8 cellular contexts compared by ENCODE assay signal in genomic region chr11:108498816-108499408, GRCh38. TPM values are rescaled to one million over a fixed set of nuclear protein-coding genes. Genes with fewer than 3 reads are reported as not detected.
DNase-seq lines count a peak whose midpoint lies in the region; ATAC-seq and TF ChIP-seq lines count a peak whose summit lies in the region.

No MANE protein-coding gene starts in this region.

- H3K4me1 ChIP-seq in prostate gland (replicated peaks): no peaks in the 10 kb centered on the region

- DNase-seq in ELF-1 (ENCODE audit: low read depth, low spot score): peak; percentile 44
- no peak for DNase-seq in foreskin fibroblast
- DNase-seq in prostate gland (ENCODE audit: low spot score): no peak
- DNase-seq in DMS 273 (lab: John Stamatoyannopoulos, UW; ENCODE audit: unreplicated experiment): no peak

- peak overlapping the region; percentile 95 for H3K27ac ChIP-seq in prostate gland

- TF ChIP-seq CTCF in foreskin fibroblast (IDR thresholded peaks at IDR 0.05; ENCODE audit: low read depth, low read length) (no peak), prostate gland (IDR thresholded peaks at IDR 0.05) (no peak)

- no peaks in the 10 kb centered on the region for H3K36me3 ChIP-seq in prostate gland

- no peak for TF ChIP-seq POLR2A in prostate gland (IDR thresholded peaks at IDR 0.05)

- H3K9me3 ChIP-seq in prostate gland: no peaks in the 10 kb centered on the region

- 68% methylated on average over 29 of the region's 29 CpGs for WGBS in prostate gland

- H3K4me3 ChIP-seq in foreskin fibroblast (ENCODE audit: low read depth in 1 of 2, low read length in 2 of 2) (peak overlapping the region; percentile 40 to 72), prostate gland (peak overlapping the region; percentile 68 to 74)

- ATAC-seq in SK-N-SH treated with all-trans-retinoic acid at 6 μM for 48 hours (no peak), GM21390 (IDR thresholded peaks at IDR 0.05; ENCODE audit: unreplicated experiment) (no peak), HG02938 (IDR thresholded peaks at IDR 0.05; ENCODE audit: unreplicated experiment) (no peak), HG03469 (IDR thresholded peaks at IDR 0.05; ENCODE audit: unreplicated experiment) (no peak)

- intact Hi-C loops in prostate gland (cut with DNase I): loop anchor here (10.0 kb wide), 3 partner anchors 166 to 374 kb away; partner anchors contain the start of genes ACAT1, ATM, DDX10 and NPAT

- no peaks in the 10 kb centered on the region for H3K27me3 ChIP-seq in prostate gland (replicated peaks; ENCODE audit: insufficient read depth)

TF ChIP-seq in SK-N-SH treated with all-trans-retinoic acid at 6 μM for 48 hours, 23 proteins besides CTCF, POLR2A, EP300 and RAD21:
- TF ChIP-seq TSHZ2 (CRISPR knock-in tag; IDR thresholded peaks at IDR 0.05): 0 out of 2 replicates have a peak, but pooled peaks have one; percentile 11
- no peak for TF ChIP-seq ESRRG (CRISPR knock-in tag; IDR thresholded peaks at IDR 0.05)

RNA-seq across cellular contexts. Expression of gene POGLUT3, which starts 0.7 kb away (rescaled TPM):
- total RNA-seq in prostate gland: 10 to 100 TPM; 19.2 to 25.0 TPM

RNA-seq across cellular contexts. Expression of gene C11orf65, which starts 31.6 kb away (rescaled TPM):
- total RNA-seq in prostate gland: 1 to 10 TPM in 1 of 2 donors, under 1 TPM in 1; 0.18 to 4.3 TPM
